22 cellular contexts compared by ENCODE assay signal in the genomic region with DNA sequence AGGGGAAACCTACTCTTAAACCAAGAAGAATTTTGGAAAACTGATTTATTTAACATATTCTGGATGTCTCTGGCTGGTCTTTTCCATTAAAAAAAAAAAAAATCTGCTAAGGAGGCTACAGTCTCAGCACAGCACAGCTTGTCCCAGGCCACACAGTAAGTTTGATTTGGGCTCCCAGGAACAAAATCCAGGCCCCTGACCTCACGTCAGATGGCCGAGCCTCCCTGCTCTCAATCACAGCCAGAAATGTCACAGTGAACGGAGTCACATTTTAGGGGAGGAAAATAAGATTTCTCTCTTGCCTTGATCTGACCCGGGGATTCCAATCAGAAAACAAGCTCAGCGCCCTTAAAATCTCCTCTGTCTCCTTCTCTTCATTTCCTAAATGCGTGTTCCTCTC.
"Had no signal": no experiment of that assay in that cellular context is flagged by ENCODE, and none has a peak within 500 bp of the region (broad histone marks: within the 10 kb centered on the region; RNA-seq: fewer than 3 reads in every experiment).

No MANE protein-coding gene starts in this region.

- H3K4me3 Mint-ChIP-seq: nephron progenitor cell; stimulated activated memory B cell treated with anti-CD40 and anti-IgM and Interleukin-4, amounts not matched to agents 10 μg/mL and 1 μg/mL and 100 μg/mL, for 72 hours; stimulated activated naive CD8-positive, alpha-beta T cell treated with anti-CD3 and anti-CD28 coated beads, Interleukin-15, Interleukin-2, amounts not matched to agents 100 ng/mL and 50 ng/mL, for 24 hours had no signal

- H3K36me3 Mint-ChIP-seq: stimulated activated memory B cell treated with anti-CD40 and anti-IgM and Interleukin-4, amounts not matched to agents 10 μg/mL and 1 μg/mL and 100 μg/mL, for 72 hours had no signal

- H3K9me3 ChIP-seq: esophagus muscularis mucosa, gastrocnemius medialis, heart right ventricle, left ventricle myocardium inferior, neutrophil, psoas muscle, spleen, testis had no signal

- H3K27ac Mint-ChIP-seq: naive thymus-derived CD4-positive, alpha-beta T cell; nephron progenitor cell; stimulated activated memory B cell treated with anti-CD40 and anti-IgM and Interleukin-4, amounts not matched to agents 10 μg/mL and 1 μg/mL and 100 μg/mL, for 72 hours; stimulated activated naive CD8-positive, alpha-beta T cell treated with anti-CD3 and anti-CD28 coated beads, Interleukin-15, Interleukin-2, amounts not matched to agents 100 ng/mL and 50 ng/mL, for 24 hours had no signal

- ATAC-seq: gastrocnemius medialis; heart right ventricle; naive thymus-derived CD4-positive, alpha-beta T cell; psoas muscle; sciatic nerve; stimulated activated memory B cell treated with anti-CD40 and anti-IgM and Interleukin-4, amounts not matched to agents 10 μg/mL and 1 μg/mL and 100 μg/mL, for 72 hours had no signal

- H3K27me3 ChIP-seq: testis had no signal

- H3K9me3 Mint-ChIP-seq: stimulated activated memory B cell treated with anti-CD40 and anti-IgM and Interleukin-4, amounts not matched to agents 10 μg/mL and 1 μg/mL and 100 μg/mL, for 72 hours; stimulated activated naive CD8-positive, alpha-beta T cell treated with anti-CD3 and anti-CD28 coated beads, Interleukin-15, Interleukin-2, amounts not matched to agents 100 ng/mL and 50 ng/mL, for 24 hours had no signal

- H3K4me3 ChIP-seq: gastrocnemius medialis, psoas muscle, spleen, testis had no signal

- H3K4me1 ChIP-seq: psoas muscle had no signal

- DNase-seq: effector memory CD4-positive, alpha-beta T cell; gastrocnemius medialis; heart right ventricle; islet precursor cell; left ventricle myocardium inferior; mesendoderm; naive thymus-derived CD4-positive, alpha-beta T cell; nephron progenitor cell; psoas muscle; retina; spleen; stimulated activated CD4-positive, alpha-beta T cell treated with anti-CD3 and anti-CD28 coated beads, Interleukin-15, amount 100 ng/mL, for 24 hours; stimulated activated CD4-positive, alpha-beta T cell treated with anti-CD3 and anti-CD28 coated beads, Interleukin-1b, Interleukin-23, amount 100 ng/mL, for 48 hours; stimulated activated CD4-positive, alpha-beta T cell treated with anti-CD3 and anti-CD28 coated beads, Interleukin-4, amount 100 ng/mL, for 24 hours; testis had no signal

- H3K27ac ChIP-seq: epithelial cell of prostate, esophagus muscularis mucosa, gastrocnemius medialis, heart right ventricle, left ventricle myocardium inferior, neutrophil, psoas muscle, spleen, testis, tibial nerve had no signal

- H3K36me3 ChIP-seq: esophagus muscularis mucosa, gastrocnemius medialis, heart right ventricle, left ventricle myocardium inferior, neutrophil, spleen, tibial nerve had no signal
